In the genomic region with DNA sequence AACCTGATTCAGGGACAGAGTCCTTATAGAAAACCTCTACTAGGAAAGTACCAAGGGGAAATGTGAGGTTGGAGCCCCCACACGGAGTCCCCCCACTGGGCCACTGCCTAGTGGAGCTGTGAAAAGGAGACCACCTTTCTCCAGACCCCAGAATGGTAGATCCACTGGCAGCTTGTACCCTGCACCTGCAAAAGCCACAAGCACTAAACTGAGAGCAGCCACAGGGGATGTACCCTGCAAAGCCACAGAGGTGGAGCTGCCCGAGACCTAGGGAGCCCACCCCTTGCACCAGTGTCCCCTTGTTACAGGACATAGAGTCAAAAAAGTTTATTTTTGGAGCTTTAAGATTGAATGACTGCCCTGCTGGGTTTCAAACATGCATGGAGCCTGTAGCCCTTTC, we compare ENCODE assay signal across 9 cellular contexts.
"Had no signal": no experiment of that assay in that cellular context is flagged by ENCODE, and none has a peak within 500 bp of the region (broad histone marks: within the 10 kb centered on the region; RNA-seq: fewer than 3 reads in every experiment).

No MANE protein-coding gene starts in this region.

- H2AFZ ChIP-seq: GM23338 had no signal

- ATAC-seq: GM23338 had no signal

- FAIRE-seq: H1, H54, HTR-8/SVneo had no signal

- H3K4me2 ChIP-seq: GM23338 had no signal

- DNase-seq: H9, HCEC 1CT, HFFc6, IMR-90, KBM-7 had no signal

- H3K4me3 ChIP-seq: GM23338 had no signal
